ENCODE assay signal across 8 cellular contexts in genomic region chr6:30793521-30794194, GRCh38. TPM values are rescaled to one million over a fixed set of nuclear protein-coding genes. Genes with fewer than 3 reads are reported as not detected.
DNase-seq lines count a peak whose midpoint lies in the region; ATAC-seq, FAIRE-seq and TF ChIP-seq lines count a peak whose summit lies in the region.

No MANE protein-coding gene starts in this region.

- H3K27ac ChIP-seq in Peyer's patch = peak overlapping the region; percentile 72 to 79 (median 76)
- peak overlapping the region; percentile 46 to 73 (median 62) for H3K27ac ChIP-seq in esophagus muscularis mucosa (replicated peaks in 1 of 4)

- TF ChIP-seq EP300 in esophagus muscularis mucosa (IDR thresholded peaks at IDR 0.05) = no peak

- no peak for TF ChIP-seq CTCF in Peyer's patch (IDR thresholded peaks at IDR 0.05)
- TF ChIP-seq CTCF in esophagus muscularis mucosa (IDR thresholded peaks at IDR 0.05) = no peak

- FAIRE-seq in GM18507 (lab: Jason Lieb, UNC) = peak; percentile 82

- no peaks in the 10 kb centered on the region for H3K9me3 ChIP-seq in Peyer's patch
- no peaks in the 10 kb centered on the region for H3K9me3 ChIP-seq in esophagus muscularis mucosa

- no peak overlapping the region for H3K4me3 ChIP-seq in Peyer's patch
- H3K4me3 ChIP-seq in esophagus muscularis mucosa = no peak overlapping the region

- H3K27me3 ChIP-seq in Peyer's patch = no peaks in the 10 kb centered on the region
- no peaks in the 10 kb centered on the region for H3K27me3 ChIP-seq in esophagus muscularis mucosa

- no peak for DNase-seq in GM18507 (ENCODE audit: extremely low spot score, insufficient read length, low read depth)
- no peak for DNase-seq in Peyer's patch
- no peak for DNase-seq in esophagus muscularis mucosa (ENCODE audit: extremely low spot score)
- DNase-seq in sciatic nerve (ENCODE audit: low spot score) = no peak
- no peak for DNase-seq in NCI-H1092 (lab: John Stamatoyannopoulos, UW)
- no peak for DNase-seq in NCI-H1694 treated with DMSO at 0.1 percent for 48 hours (lab: John Stamatoyannopoulos, UW)

- peak; percentile 83 for ATAC-seq in sciatic nerve
- no peak for ATAC-seq in HG03571 (IDR thresholded peaks at IDR 0.05; ENCODE audit: unreplicated experiment)
- no peak for ATAC-seq in GM21737 (IDR thresholded peaks at IDR 0.05; ENCODE audit: unreplicated experiment)

- H3K4me1 ChIP-seq in Peyer's patch (peaks cover 0 to 11% (median 5%) of the 10 kb centered on the region in 4 donors), esophagus muscularis mucosa (peaks cover 0 to 4% (median 0%) of the 10 kb centered on the region in 4 donors)

- intact Hi-C loops in esophagus muscularis mucosa (cut with DNase I) (no loop called here), sciatic nerve (cut with DNase I) (no loop called here)

- H3K36me3 ChIP-seq in Peyer's patch (no peaks in the 10 kb centered on the region), esophagus muscularis mucosa (no peaks in the 10 kb centered on the region)

- WGBS in esophagus muscularis mucosa = 48% methylated on average over 6 of the region's 6 CpGs

- no peak for TF ChIP-seq POLR2A in Peyer's patch (IDR thresholded peaks at IDR 0.05)
- no peak for TF ChIP-seq POLR2A in esophagus muscularis mucosa (IDR thresholded peaks at IDR 0.05; ENCODE audit: low read depth)

RNA-seq across cellular contexts. Expression of gene IER3, which starts 49.3 kb away (rescaled TPM):
- total RNA-seq in Peyer's patch (10 to 100 TPM in 3 of 4 donors, 1 to 10 TPM in 1; 6.7 to 16.4 (median 13.2) TPM), esophagus muscularis mucosa (10 to 100 TPM in 2 of 4 donors, 1 to 10 TPM in 2; 8.9 to 45.4 (median 11.0) TPM), sciatic nerve (40.7 TPM)

RNA-seq across cellular contexts. Expression of gene FLOT1, which starts 51.2 kb away (rescaled TPM):
- total RNA-seq in Peyer's patch (100 to 1,000 TPM in 2 of 4 donors, 10 to 100 TPM in 2; 74.1 to 151 (median 100) TPM), esophagus muscularis mucosa (100 to 1,000 TPM; 115 to 214 (median 166) TPM), sciatic nerve (172 TPM)
